8 cellular contexts compared by ENCODE assay signal in the genomic region with DNA sequence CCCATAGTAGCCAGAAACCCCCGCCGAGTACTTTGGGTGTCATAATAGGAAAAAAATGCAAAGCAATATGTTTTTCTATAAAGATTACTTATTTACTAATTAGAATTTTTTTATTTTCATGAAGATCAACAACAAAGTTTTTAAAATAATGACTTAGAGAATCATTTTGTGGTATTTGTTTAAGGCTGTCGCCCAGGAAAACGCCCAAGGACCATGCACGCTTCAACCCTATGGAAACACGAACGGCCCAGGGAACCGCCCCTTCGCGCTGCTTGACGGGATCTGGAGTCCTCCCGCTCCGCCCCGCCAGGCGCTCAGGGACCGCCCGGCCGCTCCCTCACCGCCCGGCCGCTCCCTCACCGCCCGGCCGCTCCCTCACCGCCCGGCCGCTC. TPM values are rescaled to one million over a fixed set of nuclear protein-coding genes. Genes with fewer than 3 reads are reported as not detected.
A peak's percentile ranks its signal among the peaks of the same experiment; 100 is the strongest.
DNase-seq lines count a peak whose midpoint lies in the region; ATAC-seq and TF ChIP-seq lines count a peak whose summit lies in the region.

No MANE protein-coding gene starts in this region.

- H3K27me3 ChIP-seq in dorsolateral prefrontal cortex, result no peaks in the 10 kb centered on the region

- peak overlapping the region; percentile 88 to 90 for H3K27ac Mint-ChIP-seq in natural killer cell
- peak overlapping the region; percentile 98 to 99 for H3K27ac Mint-ChIP-seq in stimulated activated naive CD8-positive, alpha-beta T cell treated with anti-CD3 and anti-CD28 coated beads, Interleukin-15, amount 100 ng/mL, for 72 hours

- intact Hi-C loops in dorsolateral prefrontal cortex (cut with DNase I) (loop anchor here (2.0 to 10.0 kb wide), 5 partner anchors 14 to 420 kb away; a partner anchor contains a TSS), natural killer cell (cut with micrococcal nuclease) (loop anchor here (1.0 kb wide), 1 partner anchor 15 kb away; no protein-coding TSS in a partner anchor)

- ATAC-seq in GM18870 (IDR thresholded peaks at IDR 0.05; ENCODE audit: unreplicated experiment) (peak; percentile 60), HG03045 (IDR thresholded peaks at IDR 0.05; ENCODE audit: unreplicated experiment) (peak; percentile 79), natural killer cell (peak in 1 of 3 donors; percentile 79)
- ATAC-seq in stimulated activated naive CD8-positive, alpha-beta T cell treated with anti-CD3 and anti-CD28 coated beads, Interleukin-15, amount 100 ng/mL, for 72 hours, result peak; percentile 91

- peak overlapping the region in 53 of 59 donors; percentile 3 to 83 (median 65) for H3K27ac ChIP-seq in dorsolateral prefrontal cortex

- no peaks in the 10 kb centered on the region for H3K27me3 Mint-ChIP-seq in natural killer cell (ENCODE audit: low read depth in 2 of 2)
- no peaks in the 10 kb centered on the region for H3K27me3 Mint-ChIP-seq in stimulated activated naive CD8-positive, alpha-beta T cell treated with anti-CD3 and anti-CD28 coated beads, Interleukin-15, amount 100 ng/mL, for 72 hours

- no peaks in the 10 kb centered on the region for H3K9me3 Mint-ChIP-seq in natural killer cell
- no peaks in the 10 kb centered on the region for H3K9me3 Mint-ChIP-seq in stimulated activated naive CD8-positive, alpha-beta T cell treated with anti-CD3 and anti-CD28 coated beads, Interleukin-15, amount 100 ng/mL, for 72 hours

- H3K4me3 ChIP-seq in dorsolateral prefrontal cortex, result peak overlapping the region; percentile 21 to 100 (median 93)

- H3K4me3 Mint-ChIP-seq in natural killer cell, result peak overlapping the region; percentile 93
- H3K4me3 Mint-ChIP-seq in stimulated activated naive CD8-positive, alpha-beta T cell treated with anti-CD3 and anti-CD28 coated beads, Interleukin-15, amount 100 ng/mL, for 72 hours, result peak overlapping the region; percentile 87 to 93

- H3K36me3 Mint-ChIP-seq in natural killer cell, result no peaks in the 10 kb centered on the region

- H3K4me1 Mint-ChIP-seq in natural killer cell, result peaks cover 8 to 13% of the 10 kb centered on the region in 2 donors
- peaks cover 27% of the 10 kb centered on the region for H3K4me1 Mint-ChIP-seq in stimulated activated naive CD8-positive, alpha-beta T cell treated with anti-CD3 and anti-CD28 coated beads, Interleukin-15, amount 100 ng/mL, for 72 hours

- DNase-seq in NCI-H2227 treated with DMSO at 0.1 percent for 48 hours (lab: John Stamatoyannopoulos, UW) (peak; percentile 98), dorsolateral prefrontal cortex (peak; percentile 85 to 96 (median 94)), natural killer cell (no peak), H4 (ENCODE audit: low spot score) (no peak)
- DNase-seq in activated CD4-positive, alpha-beta T cell treated with anti-CD3 and anti-CD28 coated beads for 48 hours, result peak; percentile 94
- peak in 1 of 2 donors; percentile 86 for DNase-seq in stimulated activated naive CD8-positive, alpha-beta T cell treated with anti-CD3 and anti-CD28 coated beads, Interleukin-15, amount 100 ng/mL, for 72 hours

- peak in 36 of 56 donors; percentile 10 to 55 (median 32) for TF ChIP-seq CTCF in dorsolateral prefrontal cortex (IDR thresholded peaks at IDR 0.05 in 54 of 56, conservative IDR thresholded peaks at IDR 0.05 in 2 of 56; ENCODE audit: low read depth in 1 of 56, partially characterized antibody in 56 of 56)
- no peak for TF ChIP-seq CTCF in natural killer cell (IDR thresholded peaks at IDR 0.05)

RNA-seq across cellular contexts. Expression of a gene that starts 0.4 kb away (rescaled TPM):
- total RNA-seq in dorsolateral prefrontal cortex, result 10 to 100 TPM; 17.2 to 55.8 (median 35.5) TPM
- 10 to 100 TPM; 45.1 to 52.8 (median 49.3) TPM for total RNA-seq in natural killer cell
- 394 and 483 TPM in 2 replicates for total RNA-seq in H4 (2014; rRNA removed; shearing (Covaris generic))

RNA-seq across cellular contexts. Expression of a gene that starts 38.9 kb away (rescaled TPM):
- 10 to 100 TPM in 60 of 120 experiments, 1 to 10 TPM in 60; 6.1 to 15.7 (median 10.0) TPM for total RNA-seq in dorsolateral prefrontal cortex
- total RNA-seq in natural killer cell, result 1 to 10 TPM; 4.3 to 5.8 (median 4.6) TPM
- 20.3 and 25.5 TPM in 2 replicates for total RNA-seq in H4 (2014; rRNA removed; shearing (Covaris generic))

Comparison
In these comparisons a context has a peak if more than half of its experiments do, and no peak if none do; other contexts are left out.
1. DNase-seq: peak in NCI-H2227 treated with DMSO at 0.1 percent for 48 hours (single experiment), activated CD4-positive, alpha-beta T cell treated with anti-CD3 and anti-CD28 coated beads for 48 hours (single experiment) and dorsolateral prefrontal cortex (10 of 10); none in natural killer cell (single experiment) and H4 (single experiment).